Comparison of ENCODE assay signal across 8 cellular contexts in the genomic region with DNA sequence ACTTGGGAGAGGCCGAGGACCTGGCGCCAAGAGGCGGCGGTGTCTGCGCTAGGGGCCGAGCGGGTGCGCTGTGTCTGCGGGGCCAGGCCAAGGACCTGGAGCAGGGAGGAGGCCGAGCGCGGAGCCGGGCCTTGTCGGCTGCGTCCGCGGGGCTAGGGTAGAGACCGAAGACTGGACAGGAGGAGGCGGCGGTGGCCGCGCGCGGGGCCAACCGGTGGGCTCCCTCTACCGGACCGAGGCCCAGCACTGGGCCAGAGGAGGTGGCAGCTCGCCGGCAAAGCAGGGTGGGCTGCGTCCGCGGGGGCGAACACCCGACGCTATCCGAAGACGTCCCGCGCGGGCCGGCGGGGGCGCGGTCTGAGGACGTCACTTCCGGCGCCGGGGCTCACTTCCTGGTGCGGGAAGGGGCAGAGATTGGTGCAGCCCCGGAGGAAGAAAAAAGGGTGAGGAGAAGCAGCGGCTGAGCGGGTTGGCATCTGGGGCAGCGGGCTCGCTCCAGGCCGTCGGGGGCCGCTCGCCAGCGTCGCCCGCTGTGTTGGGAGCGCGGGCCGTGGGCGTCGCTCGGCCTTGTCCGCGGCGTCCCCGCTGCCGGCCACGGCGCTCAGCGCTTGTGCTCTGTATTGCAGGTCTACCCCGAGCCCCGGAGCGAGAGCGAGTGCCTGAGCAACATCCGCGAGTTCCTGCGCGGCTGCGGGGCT. TPM values are rescaled to one million over a fixed set of nuclear protein-coding genes. Genes with fewer than 3 reads are reported as not detected.
A peak's percentile ranks its signal among the peaks of the same experiment; 100 is the strongest.
DNase-seq lines count a peak whose midpoint lies in the region; ATAC-seq and TF ChIP-seq lines count a peak whose summit lies in the region.

No MANE protein-coding gene starts in this region.

- peak; percentile 83 for ATAC-seq in GM19351 (IDR thresholded peaks at IDR 0.05; ENCODE audit: unreplicated experiment)
- ATAC-seq in HG03520 (IDR thresholded peaks at IDR 0.05; ENCODE audit: unreplicated experiment), result peak; percentile 80
- peak; percentile 92 to 95 (median 94) for ATAC-seq in right lobe of liver

- H3K27me3 ChIP-seq in right lobe of liver, result no peaks in the 10 kb centered on the region

- H3K4me3 Mint-ChIP-seq in CD14-positive monocyte, result peak overlapping the region; percentile 87 to 88

- H3K9me3 ChIP-seq in right lobe of liver, result no peaks in the 10 kb centered on the region

- DNase-seq in CD14-positive monocyte (ENCODE audit: low spot score) (peak; percentile 91), NCI-H748 (lab: John Stamatoyannopoulos, UW; ENCODE audit: unreplicated experiment) (peak; percentile 93), dermis blood vessel endothelial cell (peak; percentile 95), right lobe of liver (peak; percentile 93 to 94 (median 93))
- peak; percentile 92 to 93 for DNase-seq in activated CD4-positive, alpha-beta T cell treated with anti-CD3 and anti-CD28 coated beads, Interleukin-2, amount 50 U/mL, for 4 hours
- DNase-seq in stimulated activated CD4-positive, alpha-beta T cell treated with anti-CD3 and anti-CD28 coated beads, Interleukin-4, amount 100 ng/mL, for 24 hours, result peak; percentile 94

- H3K27ac Mint-ChIP-seq in CD14-positive monocyte, result peak overlapping the region; percentile 90 to 96 (median 93)

- H3K27me3 Mint-ChIP-seq in CD14-positive monocyte (ENCODE audit: low read depth in 3 of 3), result peaks cover 12 to 24% (median 14%) of the 10 kb centered on the region in 3 donors

- no peaks in the 10 kb centered on the region for H3K9me3 Mint-ChIP-seq in CD14-positive monocyte

- 5% methylated on average over 4 of the region's 84 CpGs for WGBS in right lobe of liver (ENCODE audit: insufficient coverage, low coverage, low lambda C conversion rate, missing lambda C conversion rate)

- intact Hi-C loops in CD14-positive monocyte (cut with micrococcal nuclease) (loop anchor here (5.0 to 10.0 kb wide), 3 partner anchors 236 to 439 kb away; partner anchors contain the start of genes ANKRD10 (in 2 of the 2) and ING1 (in 1 of the 2)), right lobe of liver (cut with DNase I) (no loop called here)

- H3K27ac ChIP-seq in right lobe of liver, result peak overlapping the region; percentile 95 to 96 (median 95)

- peak overlapping the region; percentile 86 to 94 (median 91) for H3K4me3 ChIP-seq in right lobe of liver

- H3K36me3 Mint-ChIP-seq in CD14-positive monocyte, result peaks cover 3 to 8% of the 10 kb centered on the region in 2 donors

- peaks cover 24% of the 10 kb centered on the region for H3K4me1 Mint-ChIP-seq in CD14-positive monocyte

- H3K36me3 ChIP-seq in right lobe of liver, result no peaks in the 10 kb centered on the region

- TF ChIP-seq POLR2A in right lobe of liver (IDR thresholded peaks at IDR 0.05), result peak; percentile 90

- peaks cover 0 to 17% (median 5%) of the 10 kb centered on the region in 4 donors for H3K4me1 ChIP-seq in right lobe of liver

- TF ChIP-seq CTCF in CD14-positive monocyte (IDR thresholded peaks at IDR 0.05) (peak; percentile 33), right lobe of liver (IDR thresholded peaks at IDR 0.05) (peak in 2 of 4 donors; percentile 20 to 25)

RNA-seq across cellular contexts. Expression of gene ARHGEF7, which starts 38.3 kb away (rescaled TPM):
- polyA plus RNA-seq in CD14-positive monocyte, result 1 to 10 TPM; 4.6 to 6.1 TPM
- total RNA-seq in dermis blood vessel endothelial cell (278 and 307 TPM in 2 replicates), right lobe of liver (10 to 100 TPM; 22.0 to 40.1 (median 33.8) TPM)

Comparison
In these comparisons a context has a peak if more than half of its experiments do, and no peak if none do; other contexts are left out.
1. Peak in every context shown above with its lines: DNase-seq, ATAC-seq, H3K4me3 ChIP-seq and H3K27ac ChIP-seq.
2. intact Hi-C loops: an anchor here in CD14-positive monocyte (5.0 to 10.0 kb wide); none called in right lobe of liver.